In genomic region chr1:44544960-44545359, GRCh38 we compare ENCODE assay signal across 25 cellular contexts.
"Had no signal": no experiment of that assay in that cellular context is flagged by ENCODE, and none has a peak within 500 bp of the region (broad histone marks: within the 10 kb centered on the region; RNA-seq: fewer than 3 reads in every experiment).

No MANE protein-coding gene starts in this region.

- H3K4me1 ChIP-seq: adrenal gland, ascending aorta, parathyroid adenoma, psoas muscle, stomach, testis, transverse colon, uterus had no signal

- H3K4me3 ChIP-seq: adrenal gland, ascending aorta, cardiac muscle cell, esophagus squamous epithelium, psoas muscle, stomach, testis, transverse colon, uterus had no signal

- H3K9me3 ChIP-seq: adrenal gland, ascending aorta, esophagus squamous epithelium, psoas muscle, stomach, testis, transverse colon, uterus had no signal

- H3K36me3 ChIP-seq: adrenal gland, ascending aorta, cardiac muscle cell, esophagus squamous epithelium, stomach, transverse colon, uterus had no signal

- H3K27ac ChIP-seq: adrenal gland, ascending aorta, cardiac muscle cell, esophagus squamous epithelium, parathyroid adenoma, psoas muscle, stomach, testis, transverse colon, uterus had no signal

- FAIRE-seq: frontal cortex had no signal

- H3K9ac ChIP-seq: parathyroid adenoma had no signal

- ATAC-seq: naive thymus-derived CD8-positive, alpha-beta T cell; psoas muscle; stimulated activated naive B cell treated with anti-CD40 and anti-IgM and Interleukin-4, amounts not matched to agents 10 μg/mL and 1 μg/mL and 100 μg/mL, for 72 hours had no signal

- DNase-seq: activated CD4-positive, alpha-beta memory T cell treated with anti-CD3 and anti-CD28 coated beads for 36 hours; activated CD4-positive, alpha-beta T cell treated with anti-CD3 and anti-CD28 coated beads for 48 hours; activated CD8-positive, alpha-beta memory T cell treated with anti-CD3 and anti-CD28 coated beads, Interleukin-2, amount 50 U/mL, for 4 hours; activated effector memory CD4-positive, alpha-beta T cell treated with anti-CD3 and anti-CD28 coated beads, Interleukin-2, amount 50 U/mL, for 16 hours; activated naive CD4-positive, alpha-beta T cell treated with anti-CD3 and anti-CD28 coated beads for 36 hours; activated naive CD8-positive, alpha-beta T cell treated with anti-CD3 and anti-CD28 coated beads for 36 hours; activated T-cell treated with anti-CD3 and anti-CD28 coated beads, Interleukin-2, amount 50 U/mL, for 1 hour; adrenal gland; cortex of kidney; esophagus squamous epithelium; islet precursor cell; naive thymus-derived CD8-positive, alpha-beta T cell; psoas muscle; stimulated activated CD4-positive, alpha-beta T cell treated with anti-CD3 and anti-CD28 coated beads, Interleukin-15, amount 100 ng/mL, for 24 hours; stimulated activated CD4-positive, alpha-beta T cell treated with anti-CD3 and anti-CD28 coated beads, Interleukin-2, amount 100 ng/mL, for 24 hours; stimulated activated naive B cell treated with anti-CD40 and anti-IgM and Interleukin-4, amounts not matched to agents 10 μg/mL and 1 μg/mL and 100 μg/mL, for 72 hours; stomach; T-helper 1 cell; testis; transverse colon; uterus had no signal

- H3K79me2 ChIP-seq: parathyroid adenoma had no signal

- H3K27me3 ChIP-seq: adrenal gland, ascending aorta, cardiac muscle cell, testis, uterus had no signal

- H2AFZ ChIP-seq: parathyroid adenoma had no signal
